Comparison of ENCODE assay signal across 19 cellular contexts in genomic region chr11:71395010-71395560, GRCh38. TPM values are rescaled to one million over a fixed set of nuclear protein-coding genes. Genes with fewer than 3 reads are reported as not detected.
DNase-seq lines count a peak whose midpoint lies in the region; ATAC-seq and TF ChIP-seq lines count a peak whose summit lies in the region.
"Had no signal": no experiment of that assay in that cellular context is flagged by ENCODE, and none has a peak within 500 bp of the region (broad histone marks: within the 10 kb centered on the region; RNA-seq: fewer than 3 reads in every experiment).

No MANE protein-coding gene starts in this region.

- no peak overlapping the region for H3K27ac ChIP-seq in right cardiac atrium (ENCODE audit: low read length)
- no peak overlapping the region for H3K27ac ChIP-seq in left ventricle myocardium inferior (replicated peaks)
- peak overlapping the region; percentile 82 for H3K27ac ChIP-seq in SK-N-MC
- H3K27ac ChIP-seq: SJCRH30 had no signal

- intact Hi-C loops in right cardiac atrium (cut with DNase I) (no loop called here), left ventricle myocardium inferior (cut with micrococcal nuclease) (no loop called here)

- no peak overlapping the region for H3K4me3 ChIP-seq in right cardiac atrium (ENCODE audit: low read length)
- no peak overlapping the region for H3K4me3 ChIP-seq in left ventricle myocardium inferior
- H3K4me3 ChIP-seq in SK-N-MC, result no peak overlapping the region; the same call in 1 of the 2 replicates
- H3K4me3 ChIP-seq: MG63, SJCRH30 had no signal

- 31% methylated on average over 17 of the region's 17 CpGs for WGBS in right cardiac atrium

- H3K27ac Mint-ChIP-seq in nephron, result peak overlapping the region; percentile 17 to 44 (median 41)
- peak overlapping the region; percentile 45 for H3K27ac Mint-ChIP-seq in type B pancreatic cell
- H3K27ac Mint-ChIP-seq: CD8-positive, alpha-beta T cell had no signal

- H3K9ac ChIP-seq in SK-N-MC (ENCODE audit: insufficient read length), result peak overlapping the region; percentile 37

- H3K36me3 ChIP-seq in left ventricle myocardium inferior (no peaks in the 10 kb centered on the region), SK-N-MC (ENCODE audit: insufficient read depth, low read length) (no peaks in the 10 kb centered on the region)
- H3K36me3 ChIP-seq: MG63, SJCRH30 had no signal

- peaks cover 44% of the 10 kb centered on the region for H3K4me1 Mint-ChIP-seq in nephron
- peaks cover 21% of the 10 kb centered on the region for H3K4me1 Mint-ChIP-seq in type B pancreatic cell (ENCODE audit: unreplicated experiment)
- H3K4me1 Mint-ChIP-seq in activated T-cell treated with anti-CD3 and anti-CD28 coated beads, Interleukin-2, amount 50 U/mL, for 4 hours (ENCODE audit: low read depth), result no peaks in the 10 kb centered on the region

- no peak for TF ChIP-seq CTCF in left ventricle myocardium inferior (IDR thresholded peaks at IDR 0.05; ENCODE audit: borderline replicate concordance)
- no peak for TF ChIP-seq CTCF in nephron (IDR thresholded peaks at IDR 0.05; ENCODE audit: unreplicated experiment in 3 of 3)
- TF ChIP-seq CTCF in type B pancreatic cell (conservative IDR thresholded peaks at IDR 0.05), result no peak

- H3K9me3 ChIP-seq in right cardiac atrium (ENCODE audit: control insufficient read depth, low read length), result no peaks in the 10 kb centered on the region
- H3K9me3 ChIP-seq in left ventricle myocardium inferior (replicated peaks), result no peaks in the 10 kb centered on the region
- H3K9me3 ChIP-seq in SK-N-MC (ENCODE audit: low read depth, low read length), result no peaks in the 10 kb centered on the region
- H3K9me3 ChIP-seq: MG63, SJCRH30 had no signal

- H3K36me3 Mint-ChIP-seq in nephron (ENCODE audit: low read depth), result no peaks in the 10 kb centered on the region
- H3K36me3 Mint-ChIP-seq in type B pancreatic cell, result no peaks in the 10 kb centered on the region
- no peaks in the 10 kb centered on the region for H3K36me3 Mint-ChIP-seq in activated T-cell treated with anti-CD3 and anti-CD28 coated beads, Interleukin-2, amount 50 U/mL, for 4 hours (ENCODE audit: insufficient read depth)
- H3K36me3 Mint-ChIP-seq: CD8-positive, alpha-beta T cell had no signal

- H3K9me3 Mint-ChIP-seq in nephron (no peaks in the 10 kb centered on the region), type B pancreatic cell (no peaks in the 10 kb centered on the region)
- no peaks in the 10 kb centered on the region for H3K9me3 Mint-ChIP-seq in activated T-cell treated with anti-CD3 and anti-CD28 coated beads, Interleukin-2, amount 50 U/mL, for 4 hours
- H3K9me3 Mint-ChIP-seq: CD8-positive, alpha-beta T cell had no signal

- H3K27me3 Mint-ChIP-seq in nephron (ENCODE audit: low read depth) (peaks cover 28% of the 10 kb centered on the region), type B pancreatic cell (peaks cover 37% of the 10 kb centered on the region)
- no peaks in the 10 kb centered on the region for H3K27me3 Mint-ChIP-seq in activated T-cell treated with anti-CD3 and anti-CD28 coated beads, Interleukin-2, amount 50 U/mL, for 4 hours (ENCODE audit: low read depth)

- no peaks in the 10 kb centered on the region for H3K4me1 ChIP-seq in right cardiac atrium (ENCODE audit: control insufficient read depth, insufficient read depth, low read length)
- no peaks in the 10 kb centered on the region for H3K4me1 ChIP-seq in left ventricle myocardium inferior

- H3K27me3 ChIP-seq in right cardiac atrium (ENCODE audit: control insufficient read depth, insufficient read depth), result no peaks in the 10 kb centered on the region
- H3K27me3 ChIP-seq in left ventricle myocardium inferior (ENCODE audit: low read depth), result peaks cover 92% of the 10 kb centered on the region
- H3K27me3 ChIP-seq: SJCRH30 had no signal

- ATAC-seq in right cardiac atrium (peak; percentile 35 to 44), GM19395 (IDR thresholded peaks at IDR 0.05; ENCODE audit: unreplicated experiment) (no peak)
- ATAC-seq in activated T-cell treated with anti-CD3 and anti-CD28 coated beads, Interleukin-2, amount 50 U/mL, for 4 hours, result no peak
- ATAC-seq: CD8-positive, alpha-beta T cell had no signal

- H3K4me3 Mint-ChIP-seq in nephron, result no peak overlapping the region
- peak overlapping the region; percentile 32 for H3K4me3 Mint-ChIP-seq in type B pancreatic cell
- no peak overlapping the region for H3K4me3 Mint-ChIP-seq in activated T-cell treated with anti-CD3 and anti-CD28 coated beads, Interleukin-2, amount 50 U/mL, for 4 hours
- H3K4me3 Mint-ChIP-seq: CD8-positive, alpha-beta T cell had no signal

- DNase-seq in right cardiac atrium (no peak), left ventricle myocardium inferior (no peak), SK-N-MC (ENCODE audit: low read depth, low spot score) (no peak), type B pancreatic cell (ENCODE audit: extremely low spot score, unreplicated experiment) (no peak), NCI-H128 (lab: John Stamatoyannopoulos, UW; ENCODE audit: unreplicated experiment) (no peak)
- no peak for DNase-seq in activated T-cell treated with anti-CD3 and anti-CD28 coated beads, Interleukin-2, amount 50 U/mL, for 4 hours
- DNase-seq: AML-193; C1 segment of cervical spinal cord; Calu3; CD8-positive, alpha-beta T cell; GF-D8; MG63; NCI-H1436 treated with DMSO at 0.1 percent for 48 hours; NCI-H1930; NCI-H226; OCI-M1; SJCRH30 had no signal

RNA-seq across cellular contexts. Expression of gene DHCR7, which starts 53.1 kb away (rescaled TPM):
- total RNA-seq in right cardiac atrium (10 to 100 TPM; 52.7 to 73.5 (median 60.9) TPM), left ventricle myocardium inferior (39.1 TPM), type B pancreatic cell (ENCODE audit: low replicate concordance) (97.0 and 99.1 TPM in 2 replicates)
- 28.7 TPM for polyA plus RNA-seq in right cardiac atrium
- 10 to 100 TPM; 29.8 to 39.2 (median 32.0) TPM for total RNA-seq in activated T-cell treated with anti-CD3 and anti-CD28 coated beads, Interleukin-2, amount 50 U/mL, for 4 hours

RNA-seq across cellular contexts. Expression of gene NADSYN1, which starts 57.9 kb away (rescaled TPM):
- total RNA-seq in right cardiac atrium (10 to 100 TPM; 23.0 to 28.2 (median 26.4) TPM), left ventricle myocardium inferior (17.5 TPM), type B pancreatic cell (ENCODE audit: low replicate concordance) (66.6 and 96.7 TPM in 2 replicates)
- polyA plus RNA-seq in right cardiac atrium, result 21.5 TPM
- total RNA-seq in activated T-cell treated with anti-CD3 and anti-CD28 coated beads, Interleukin-2, amount 50 U/mL, for 4 hours, result 10 to 100 TPM; 29.4 to 43.1 (median 30.6) TPM

Comparison
In these comparisons a context has a peak if more than half of its experiments do, and no peak if none do; other contexts are left out.
1. ATAC-seq: peak in right cardiac atrium (2 of 2); none in activated T-cell treated with anti-CD3 and anti-CD28 coated beads, Interleukin-2, amount 50 U/mL, for 4 hours (0 of 2) and GM19395 (single experiment).